Comparison of ENCODE assay signal across 8 cellular contexts in genomic region chr4:38034986-38035882, GRCh38.
DNase-seq lines count a peak whose midpoint lies in the region; ATAC-seq and TF ChIP-seq lines count a peak whose summit lies in the region.

No MANE protein-coding gene starts in this region.

- TF ChIP-seq CTCF in neural progenitor cell (IDR thresholded peaks at IDR 0.05) = peak; percentile 82

- peaks cover 6% of the 10 kb centered on the region for H3K36me3 Mint-ChIP-seq in neural progenitor cell

- H3K4me1 Mint-ChIP-seq in neural progenitor cell = peaks cover 3% of the 10 kb centered on the region

- no peaks in the 10 kb centered on the region for H3K9me3 Mint-ChIP-seq in neural progenitor cell

- no peak overlapping the region for H3K4me2 ChIP-seq in neural progenitor cell

- no peak overlapping the region for H3K27ac ChIP-seq in neural progenitor cell

- H3K79me2 ChIP-seq in neural progenitor cell (ENCODE audit: low read depth) = no peaks in the 10 kb centered on the region

- H3K9ac ChIP-seq in neural progenitor cell = no peak overlapping the region

- ATAC-seq in GM21576 (IDR thresholded peaks at IDR 0.05; ENCODE audit: unreplicated experiment) = no peak

- H3K27me3 ChIP-seq in neural progenitor cell = no peaks in the 10 kb centered on the region

- H3K9me3 ChIP-seq in neural progenitor cell (ENCODE audit: low read depth) = no peaks in the 10 kb centered on the region

- no peaks in the 10 kb centered on the region for H3F3A ChIP-seq in neural progenitor cell (ENCODE audit: low read depth)

- DNase-seq in AG08395 (ENCODE audit: low spot score) = peak; percentile 74
- peak; percentile 12 for DNase-seq in GM04503 (ENCODE audit: low read depth)
- peak; percentile 41 for DNase-seq in NCI-H128 (lab: John Stamatoyannopoulos, UW; ENCODE audit: unreplicated experiment)
- peak; percentile 44 for DNase-seq in SW480 (ENCODE audit: low spot score)
- peak; percentile 52 for DNase-seq in fibroblast of gingiva (ENCODE audit: low read depth)
- peak; percentile 78 for DNase-seq in neural progenitor cell (ENCODE audit: low spot score)
- DNase-seq in effector CD8-positive, alpha-beta T cell (lab: John Stamatoyannopoulos, UW) = no peak

- H3K4me1 ChIP-seq in neural progenitor cell = no peaks in the 10 kb centered on the region

- no peaks in the 10 kb centered on the region for H3K27me3 Mint-ChIP-seq in neural progenitor cell (ENCODE audit: insufficient read depth, low read depth)

- H3K36me3 ChIP-seq in neural progenitor cell = no peaks in the 10 kb centered on the region

- no peak overlapping the region for H3K4me3 ChIP-seq in neural progenitor cell

- H3K27ac Mint-ChIP-seq in neural progenitor cell = no peak overlapping the region

- no peaks in the 10 kb centered on the region for H4K20me1 ChIP-seq in neural progenitor cell (ENCODE audit: low read depth)

- no peak overlapping the region for H2AFZ ChIP-seq in neural progenitor cell (replicated peaks)

- H3K4me3 Mint-ChIP-seq in neural progenitor cell = no peak overlapping the region
